17 cellular contexts compared by ENCODE assay signal in the genomic region with DNA sequence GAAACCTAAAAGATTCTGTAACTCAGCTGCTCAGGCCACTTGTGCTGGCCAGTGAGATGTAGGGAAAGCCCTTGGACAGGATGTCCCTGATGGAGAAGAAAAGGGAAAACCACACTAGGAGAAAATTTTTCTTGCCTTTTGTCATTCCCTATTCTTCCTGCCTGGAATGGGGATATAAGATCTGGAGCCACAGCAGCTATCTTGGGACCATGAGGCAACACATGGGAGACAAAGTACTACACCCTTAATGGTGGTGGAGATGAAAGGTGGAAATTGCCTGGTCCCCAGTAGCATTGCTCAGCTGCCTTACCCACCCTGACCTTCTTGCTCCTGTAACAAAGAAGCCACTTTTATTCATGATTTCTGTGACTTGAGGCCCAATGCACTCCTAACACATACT. TPM values are rescaled to one million over a fixed set of nuclear protein-coding genes. Genes with fewer than 3 reads are reported as not detected.
DNase-seq lines count a peak whose midpoint lies in the region; ATAC-seq, FAIRE-seq and TF ChIP-seq lines count a peak whose summit lies in the region.
"Had no signal": no experiment of that assay in that cellular context is flagged by ENCODE, and none has a peak within 500 bp of the region (broad histone marks: within the 10 kb centered on the region; RNA-seq: fewer than 3 reads in every experiment).

No MANE protein-coding gene starts in this region.

- TF ChIP-seq CTCF in A549 (IDR thresholded peaks at IDR 0.05) (no peak), WTC11 (IDR thresholded peaks at IDR 0.05) (no peak)

- peaks cover 14% of the 10 kb centered on the region for H3K4me1 ChIP-seq in A549
- H3K4me1 ChIP-seq: BE2C, Caco-2 had no signal

- POLR2A ChIA-PET in A549 (lab: Yijun Ruan, JAX) (no interaction called here), WTC11 (lab: Charles Lee) (interaction anchor here (1.2 kb wide), 1 partner anchor 13 kb away, joined by 5 read pairs; a partner anchor contains a TSS)

- no peak overlapping the region for H3K4me3 Mint-ChIP-seq in WTC11
- H3K4me3 Mint-ChIP-seq: CD4-positive, alpha-beta T cell had no signal

- no peak overlapping the region for H3K4me2 ChIP-seq in A549

- CTCF ChIA-PET in A549 (lab: Yijun Ruan, JAX), result interaction anchor here (1.2 to 74.3 kb wide), 5 partner anchors 2 to 79 kb away, joined by 3 to 2204 read pairs (median 4); a partner anchor contains a TSS
- CTCF ChIA-PET in WTC11 (lab: Charles Lee), result interaction anchor here (0.6 to 7.4 kb wide), 5 partner anchors 9 to 395 kb away, joined by 3 to 133 read pairs (median 4); a partner anchor contains a TSS

- H3K27ac Mint-ChIP-seq in WTC11, result no peak overlapping the region
- H3K27ac Mint-ChIP-seq: CD4-positive, alpha-beta T cell had no signal

- TF ChIP-seq RAD21 in A549 (conservative IDR thresholded peaks at IDR 0.05 in 1 of 2, IDR thresholded peaks at IDR 0.05 in 1 of 2), result no peak

- FAIRE-seq in A549 (lab: Jason Lieb, UNC), result no peak

- H3K27ac ChIP-seq in A549, result no peak overlapping the region
- H3K27ac ChIP-seq: Peyer's patch, SJSA1 had no signal

- ATAC-seq in A549, result no peak
- ATAC-seq in WTC11, result no peak

- no peak overlapping the region for H3K4me3 ChIP-seq in A549
- H3K4me3 ChIP-seq: Peyer's patch, SJSA1 had no signal

- H3K9me3 ChIP-seq in A549, result no peaks in the 10 kb centered on the region
- H3K9me3 ChIP-seq: BE2C, Caco-2, Peyer's patch, SJSA1 had no signal

- no peak for DNase-seq in A549 (ENCODE audit: low read depth in 1 of 2, low spot score in 1 of 2)
- DNase-seq in WTC11 (ENCODE audit: low spot score), result no peak
- DNase-seq in EL, result no peak
- DNase-seq in GOT3 (lab: John Stamatoyannopoulos, UW), result no peak
- DNase-seq: 8988T; BE2C; Caco-2; CD4-positive, alpha-beta T cell; GDM1; HCEC 1CT; KBM-7; NCI-H1105; NCI-H2081; NCI-H446 treated with DMSO at 0.1 percent for 48 hours; NCI-H69; Peyer's patch had no signal

- no peak for TF ChIP-seq POLR2A in A549 (IDR thresholded peaks at IDR 0.05; ENCODE audit: low read length)

- TF ChIP-seq EP300 in A549 (IDR thresholded peaks at IDR 0.05), result no peak

- H3K4me1 Mint-ChIP-seq in WTC11, result peaks cover 14% of the 10 kb centered on the region

- H3K36me3 Mint-ChIP-seq in WTC11, result no peaks in the 10 kb centered on the region

- H3K27me3 Mint-ChIP-seq in WTC11 (ENCODE audit: low read depth), result peaks cover 37% of the 10 kb centered on the region

- H3K9me3 Mint-ChIP-seq in WTC11, result no peaks in the 10 kb centered on the region
- H3K9me3 Mint-ChIP-seq: CD4-positive, alpha-beta T cell had no signal

TF ChIP-seq in A549, 52 proteins besides CTCF, POLR2A, EP300 and RAD21:
- TF ChIP-seq FOXS1 (CRISPR knock-in tag; IDR thresholded peaks at IDR 0.05) (no peak), RCOR1 (IDR thresholded peaks at IDR 0.05; ENCODE audit: low read depth, low read length) (0 out of 2 replicates have a peak, but pooled peaks have one; percentile 48), MYC (IDR thresholded peaks at IDR 0.05; ENCODE audit: borderline replicate concordance, low read length) (no peak)

TF ChIP-seq in WTC11, 78 proteins besides CTCF, POLR2A, EP300 and RAD21:
- peak; percentile 95 for TF ChIP-seq GTF2I (CRISPR knock-in tag; conservative IDR thresholded peaks at IDR 0.05)
- TF ChIP-seq, protein P1, sequence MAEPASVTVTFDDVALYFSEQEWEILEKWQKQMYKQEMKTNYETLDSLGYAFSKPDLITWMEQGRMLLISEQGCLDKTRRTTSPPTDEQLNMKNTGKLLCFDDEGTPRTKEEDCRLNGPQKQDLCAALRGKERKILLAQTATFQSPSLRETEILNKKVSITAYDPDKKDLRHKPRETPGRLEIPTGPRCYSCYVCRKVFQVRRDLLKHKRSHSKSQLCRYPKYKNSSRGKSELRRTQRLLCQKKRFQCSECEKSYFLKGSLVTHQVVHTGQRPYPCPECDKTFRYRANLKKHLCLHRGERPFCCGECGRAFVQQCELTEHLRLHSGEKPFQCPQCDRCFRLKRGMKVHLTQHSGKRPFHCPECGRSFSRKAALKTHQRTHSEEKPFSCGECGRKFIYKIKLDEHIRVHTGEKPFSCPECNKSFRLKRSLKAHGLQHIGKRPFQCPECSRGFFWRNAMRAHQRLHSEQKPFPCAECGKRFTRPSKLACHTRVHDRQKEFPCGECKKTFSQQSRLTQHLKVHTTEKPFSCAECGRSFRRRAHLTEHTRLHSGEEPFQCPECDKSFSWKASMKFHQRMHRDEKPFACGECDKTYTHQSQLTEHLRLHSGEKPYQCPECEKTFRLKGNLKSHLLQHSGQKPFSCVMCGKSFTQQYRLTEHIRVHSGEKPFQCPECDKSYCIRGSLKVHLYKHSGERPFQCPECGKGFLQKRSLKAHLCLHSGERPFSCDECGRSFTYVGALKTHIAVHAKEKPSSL (CRISPR knock-in tag; conservative IDR thresholded peaks at IDR 0.05), result no peak
TF ChIP-seq in WTC11: peak in this region for 1.

RNA-seq across cellular contexts. Expression of a gene that starts 9.4 kb away (rescaled TPM):
- 0.04 TPM in 1 of 2 replicates, not detected in the other for polyA plus RNA-seq in A549 (2011; rRNA removed)
- 0.03 TPM in 1 of 2 replicates, not detected in the other for polyA plus RNA-seq in A549 (2012; cell fraction: cytosol; rRNA removed)
- 0.09 and 0.13 TPM in 2 replicates for polyA plus RNA-seq in A549 (2012; cell fraction: nucleus; rRNA removed)
- polyA plus RNA-seq in A549 (2017; fragmentation: RNase III; extraction: RNeasy Plus Mini Kit Qiagen cat#74134 plus additional on column Dnase treatment), result 0.04 TPM in 1 of 3 replicates, not detected in the others
- polyA minus RNA-seq in A549 (2011; rRNA and poly(A)+ RNA removed), result 0.24 TPM in 1 of 2 replicates, not detected in the other
- total RNA-seq in WTC11 (2021), result 0.16 to 0.39 TPM (median 0.25 TPM) in 3 replicates
- total RNA-seq: SJSA1 had no signal

RNA-seq across cellular contexts. Expression of a gene that starts 13.1 kb away (rescaled TPM):
- 17.1 and 17.5 TPM in 2 replicates for polyA plus RNA-seq in A549 (2011; rRNA removed)
- 28.8 and 39.5 TPM in 2 replicates for polyA plus RNA-seq in A549 (2012; cell fraction: cytosol; rRNA removed)
- polyA plus RNA-seq in A549 (2012; cell fraction: nucleus; rRNA removed), result 74.3 and 105 TPM in 2 replicates
- polyA plus RNA-seq in A549 (2017; fragmentation: RNase III; extraction: RNeasy Plus Mini Kit Qiagen cat#74134 plus additional on column Dnase treatment), result 29.9 to 31.3 TPM (median 29.9 TPM) in 3 replicates
- polyA minus RNA-seq in A549 (2011; rRNA and poly(A)+ RNA removed), result 34.6 and 43.7 TPM in 2 replicates
- 50.2 to 60.7 TPM (median 56.6 TPM) in 3 replicates for total RNA-seq in WTC11 (2021)

RNA-seq across cellular contexts. Expression of a gene that starts 23.4 kb away (rescaled TPM):
- 12.5 and 21.6 TPM in 2 replicates for polyA plus RNA-seq in A549 (2011; rRNA removed)
- polyA plus RNA-seq in A549 (2012; cell fraction: cytosol; rRNA removed), result 43.1 and 57.9 TPM in 2 replicates
- 286 and 295 TPM in 2 replicates for polyA plus RNA-seq in A549 (2012; cell fraction: nucleus; rRNA removed)
- 46.3 to 57.5 TPM (median 56.6 TPM) in 3 replicates for polyA plus RNA-seq in A549 (2017; fragmentation: RNase III; extraction: RNeasy Plus Mini Kit Qiagen cat#74134 plus additional on column Dnase treatment)
- polyA minus RNA-seq in A549 (2011; rRNA and poly(A)+ RNA removed), result 8.8 and 9.1 TPM in 2 replicates
- total RNA-seq in WTC11 (2021), result 34.4 to 42.7 TPM (median 38.8 TPM) in 3 replicates

RNA-seq across cellular contexts. Expression of a gene that starts 36.7 kb away (rescaled TPM):
- 8.9 and 10.0 TPM in 2 replicates for polyA plus RNA-seq in A549 (2011; rRNA removed)
- polyA plus RNA-seq in A549 (2012; cell fraction: cytosol; rRNA removed), result 19.5 and 28.5 TPM in 2 replicates
- 52.4 and 77.1 TPM in 2 replicates for polyA plus RNA-seq in A549 (2012; cell fraction: nucleus; rRNA removed)
- polyA plus RNA-seq in A549 (2017; fragmentation: RNase III; extraction: RNeasy Plus Mini Kit Qiagen cat#74134 plus additional on column Dnase treatment), result 19.6 to 24.7 TPM (median 24.7 TPM) in 3 replicates
- polyA minus RNA-seq in A549 (2011; rRNA and poly(A)+ RNA removed), result 7.9 and 11.3 TPM in 2 replicates
- total RNA-seq in WTC11 (2021), result 26.0 to 37.0 TPM (median 36.5 TPM) in 3 replicates

RNA-seq across cellular contexts. Expression of a gene that starts 57.2 kb away (rescaled TPM):
- polyA plus RNA-seq in A549 (2011; rRNA removed), result 92.6 and 105 TPM in 2 replicates
- polyA plus RNA-seq in A549 (2012; cell fraction: cytosol; rRNA removed), result 102 and 122 TPM in 2 replicates
- polyA plus RNA-seq in A549 (2012; cell fraction: nucleus; rRNA removed), result 262 and 328 TPM in 2 replicates
- 57.8 to 61.9 TPM (median 58.1 TPM) in 3 replicates for polyA plus RNA-seq in A549 (2017; fragmentation: RNase III; extraction: RNeasy Plus Mini Kit Qiagen cat#74134 plus additional on column Dnase treatment)
- 125 and 128 TPM in 2 replicates for polyA minus RNA-seq in A549 (2011; rRNA and poly(A)+ RNA removed)
- 105 to 111 TPM (median 106 TPM) in 3 replicates for total RNA-seq in WTC11 (2021)
